Comparison of ENCODE assay signal across 8 cellular contexts in the genomic region with DNA sequence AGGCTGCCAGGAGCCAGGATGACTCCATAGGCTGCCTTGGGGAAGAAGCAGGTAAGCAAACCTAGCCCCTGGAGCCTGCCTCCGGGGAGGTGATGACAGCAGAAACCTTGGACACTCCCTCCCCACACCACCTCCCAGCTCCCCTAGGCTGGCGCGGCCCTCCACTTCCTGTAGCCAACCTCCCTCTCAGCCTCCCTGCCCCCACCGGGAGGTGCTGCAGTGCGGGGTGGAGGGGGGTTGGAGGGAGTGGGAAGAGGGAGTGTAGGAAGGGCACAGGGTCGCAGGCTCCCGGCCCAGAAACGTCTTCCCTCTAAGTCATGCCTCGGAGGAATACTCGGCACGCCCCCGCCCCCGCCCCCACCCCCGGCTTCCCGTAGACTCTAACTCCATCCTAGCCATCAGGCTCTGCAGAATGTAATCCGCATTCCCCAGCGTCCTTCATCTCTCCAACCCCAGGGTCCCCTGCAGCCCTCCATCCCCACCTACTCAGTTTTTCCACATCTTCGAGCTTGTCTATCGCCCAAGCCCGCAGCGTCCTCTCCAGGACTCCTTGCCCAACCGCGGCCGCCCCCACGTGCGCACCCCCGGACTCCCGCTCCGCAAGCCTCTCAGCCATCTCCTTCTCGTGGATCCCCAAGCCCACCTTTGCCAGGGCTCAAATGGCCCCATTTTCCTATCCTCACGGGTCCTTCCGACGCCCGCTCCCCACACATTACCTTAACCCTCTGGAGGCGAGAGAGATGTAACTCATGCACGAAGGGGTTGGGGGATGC. TPM values are rescaled to one million over a fixed set of nuclear protein-coding genes. Genes with fewer than 3 reads are reported as not detected.
DNase-seq lines count a peak whose midpoint lies in the region; ATAC-seq and TF ChIP-seq lines count a peak whose summit lies in the region.

No MANE protein-coding gene starts in this region.

- peak overlapping the region; percentile 68 for H3K27ac ChIP-seq in OCI-LY3 (ENCODE audit: low read length)

- H3K79me2 ChIP-seq in OCI-LY3 (ENCODE audit: low read length), result peaks cover 40% of the 10 kb centered on the region

- H3K4me3 ChIP-seq in OCI-LY3 (ENCODE audit: low read length) (peak overlapping the region; percentile 98), fibroblast of mammary gland (ENCODE audit: control insufficient read depth, low read depth, low read length) (peak overlapping the region; percentile 87)

- no peaks in the 10 kb centered on the region for H3K9me3 Mint-ChIP-seq in activated T-helper 1 cell treated with anti-CD3 and anti-CD28 coated beads, Interleukin-12 subunit alpha, Interleukin-12 subunit beta, Interleukin-2, Interleukin-4 antibody, amounts not matched to agents 30 ng/mL and 10 ng/mL and 1 ng/mL, durations not matched to agents 14 hours and 24 hours and 36 hours
- no peaks in the 10 kb centered on the region for H3K9me3 Mint-ChIP-seq in naive B cell

- H2AFZ ChIP-seq in OCI-LY3 (ENCODE audit: low read depth, low read length), result peak overlapping the region; percentile 4; the same call in 1 of the 2 replicates

- H3K9me3 ChIP-seq in OCI-LY3 (ENCODE audit: insufficient read depth, low read length), result no peaks in the 10 kb centered on the region

- peak overlapping the region; percentile 97 for H3K9ac ChIP-seq in OCI-LY3 (ENCODE audit: low read length)

- peaks cover 44% of the 10 kb centered on the region for H3K4me1 ChIP-seq in OCI-LY3 (ENCODE audit: low read length)

- intact Hi-C loops in activated T-helper 1 cell treated with anti-CD3 and anti-CD28 coated beads, Interleukin-12 subunit alpha, Interleukin-12 subunit beta, Interleukin-2, Interleukin-4 antibody, amounts not matched to agents 30 ng/mL and 10 ng/mL and 1 ng/mL, durations not matched to agents 14 hours and 24 hours and 36 hours (cut with micrococcal nuclease), result loop anchor here (1.0 to 10.0 kb wide), 11 partner anchors 23 to 302 kb away; partner anchors contain the start of genes EMC7, GOLGA8A, GOLGA8B and KATNBL1

- ATAC-seq in HG03378 (IDR thresholded peaks at IDR 0.05; ENCODE audit: unreplicated experiment), result peak; percentile 3
- peak in 1 of 2 donors; percentile 0 for ATAC-seq in naive B cell (ENCODE audit: low read depth in 2 of 2)
- no peak for ATAC-seq in HG03025 (IDR thresholded peaks at IDR 0.05; ENCODE audit: low FRiP score, unreplicated experiment)

- H3K27me3 ChIP-seq in OCI-LY3 (ENCODE audit: low read depth, low read length), result no peaks in the 10 kb centered on the region

- no peaks in the 10 kb centered on the region for H3K27me3 Mint-ChIP-seq in activated T-helper 1 cell treated with anti-CD3 and anti-CD28 coated beads, Interleukin-12 subunit alpha, Interleukin-12 subunit beta, Interleukin-2, Interleukin-4 antibody, amounts not matched to agents 30 ng/mL and 10 ng/mL and 1 ng/mL, durations not matched to agents 14 hours and 24 hours and 36 hours (ENCODE audit: insufficient read depth)
- no peaks in the 10 kb centered on the region for H3K27me3 Mint-ChIP-seq in naive B cell

- DNase-seq in DMS53 (lab: John Stamatoyannopoulos, UW) (peak; percentile 79), fibroblast of mammary gland (ENCODE audit: low read depth) (peak; percentile 62), naive B cell (no peak), stromal cell of bone marrow (ENCODE audit: low read depth) (peak; percentile 20)
- DNase-seq in activated T-helper 1 cell treated with anti-CD3 and anti-CD28 coated beads, Interleukin-12 subunit alpha, Interleukin-12 subunit beta, Interleukin-2, Interleukin-4 antibody, amounts not matched to agents 30 ng/mL and 10 ng/mL and 1 ng/mL, durations not matched to agents 14 hours and 24 hours and 36 hours (ENCODE audit: low spot score), result peak; percentile 46

- H3K27ac Mint-ChIP-seq in activated T-helper 1 cell treated with anti-CD3 and anti-CD28 coated beads, Interleukin-12 subunit alpha, Interleukin-12 subunit beta, Interleukin-2, Interleukin-4 antibody, amounts not matched to agents 30 ng/mL and 10 ng/mL and 1 ng/mL, durations not matched to agents 14 hours and 24 hours and 36 hours, result peak overlapping the region; percentile 95
- peak overlapping the region in 4 of 6 donors; percentile 64 to 91 (median 83) for H3K27ac Mint-ChIP-seq in naive B cell

- H3K36me3 ChIP-seq in OCI-LY3 (replicated peaks; ENCODE audit: low read depth, low read length), result peaks cover 23% of the 10 kb centered on the region

- peak overlapping the region; percentile 98 for H3K4me3 Mint-ChIP-seq in activated T-helper 1 cell treated with anti-CD3 and anti-CD28 coated beads, Interleukin-12 subunit alpha, Interleukin-12 subunit beta, Interleukin-2, Interleukin-4 antibody, amounts not matched to agents 30 ng/mL and 10 ng/mL and 1 ng/mL, durations not matched to agents 14 hours and 24 hours and 36 hours
- H3K4me3 Mint-ChIP-seq in naive B cell, result peak overlapping the region; percentile 86 to 97 (median 94)

- H4K20me1 ChIP-seq in OCI-LY3 (ENCODE audit: insufficient read depth, low read length), result peaks cover 15% of the 10 kb centered on the region

- TF ChIP-seq CTCF in OCI-LY3 (IDR thresholded peaks at IDR 0.05; ENCODE audit: low read depth, low read length) (no peak), fibroblast of mammary gland (conservative IDR thresholded peaks at IDR 0.05; ENCODE audit: control insufficient read depth, insufficient read depth, low read depth, low read length) (no peak)

- peak overlapping the region; percentile 81 for H3K4me2 ChIP-seq in OCI-LY3 (ENCODE audit: low read length)

- peaks cover 13% of the 10 kb centered on the region for H3K36me3 Mint-ChIP-seq in activated T-helper 1 cell treated with anti-CD3 and anti-CD28 coated beads, Interleukin-12 subunit alpha, Interleukin-12 subunit beta, Interleukin-2, Interleukin-4 antibody, amounts not matched to agents 30 ng/mL and 10 ng/mL and 1 ng/mL, durations not matched to agents 14 hours and 24 hours and 36 hours (ENCODE audit: low read depth)
- peaks cover 0 to 8% of the 10 kb centered on the region in 2 donors for H3K36me3 Mint-ChIP-seq in naive B cell

- peaks cover 39% of the 10 kb centered on the region for H3K4me1 Mint-ChIP-seq in activated T-helper 1 cell treated with anti-CD3 and anti-CD28 coated beads, Interleukin-12 subunit alpha, Interleukin-12 subunit beta, Interleukin-2, Interleukin-4 antibody, amounts not matched to agents 30 ng/mL and 10 ng/mL and 1 ng/mL, durations not matched to agents 14 hours and 24 hours and 36 hours (ENCODE audit: low read depth)
- H3K4me1 Mint-ChIP-seq in naive B cell, result peaks cover 24 to 32% (median 27%) of the 10 kb centered on the region in 3 donors

RNA-seq across cellular contexts. Expression of gene LPCAT4, which starts 0.5 kb away (rescaled TPM):
- total RNA-seq in activated T-helper 1 cell treated with anti-CD3 and anti-CD28 coated beads, Interleukin-12 subunit alpha, Interleukin-12 subunit beta, Interleukin-2, Interleukin-4 antibody, amounts not matched to agents 30 ng/mL and 10 ng/mL and 1 ng/mL, durations not matched to agents 14 hours and 24 hours and 36 hours, result 78.0 and 80.8 TPM in 2 replicates
- polyA plus RNA-seq in naive B cell (ENCODE audit: low read depth in 6 of 6), result 1 to 10 TPM; 3.3 to 7.6 (median 6.0) TPM

RNA-seq across cellular contexts. Expression of gene NUTM1, which starts 23.3 kb away (rescaled TPM):
- not detected in 2 replicates for total RNA-seq in activated T-helper 1 cell treated with anti-CD3 and anti-CD28 coated beads, Interleukin-12 subunit alpha, Interleukin-12 subunit beta, Interleukin-2, Interleukin-4 antibody, amounts not matched to agents 30 ng/mL and 10 ng/mL and 1 ng/mL, durations not matched to agents 14 hours and 24 hours and 36 hours
- polyA plus RNA-seq in naive B cell (ENCODE audit: low read depth in 6 of 6), result not detected

RNA-seq across cellular contexts. Expression of gene NOP10, which starts 23.5 kb away (rescaled TPM):
- 257 and 267 TPM in 2 replicates for total RNA-seq in activated T-helper 1 cell treated with anti-CD3 and anti-CD28 coated beads, Interleukin-12 subunit alpha, Interleukin-12 subunit beta, Interleukin-2, Interleukin-4 antibody, amounts not matched to agents 30 ng/mL and 10 ng/mL and 1 ng/mL, durations not matched to agents 14 hours and 24 hours and 36 hours
- 100 to 1,000 TPM; 255 to 387 (median 349) TPM for polyA plus RNA-seq in naive B cell (ENCODE audit: low read depth in 6 of 6)

RNA-seq across cellular contexts. Expression of gene SLC12A6, which starts 28.9 kb away (rescaled TPM):
- total RNA-seq in activated T-helper 1 cell treated with anti-CD3 and anti-CD28 coated beads, Interleukin-12 subunit alpha, Interleukin-12 subunit beta, Interleukin-2, Interleukin-4 antibody, amounts not matched to agents 30 ng/mL and 10 ng/mL and 1 ng/mL, durations not matched to agents 14 hours and 24 hours and 36 hours, result 33.2 and 36.4 TPM in 2 replicates
- polyA plus RNA-seq in naive B cell (ENCODE audit: low read depth in 6 of 6), result 10 to 100 TPM in 4 of 6 donors, 1 to 10 TPM in 2; 2.7 to 21.2 (median 14.1) TPM
